Comparison of ENCODE assay signal across 1 cellular context in the genomic region with DNA sequence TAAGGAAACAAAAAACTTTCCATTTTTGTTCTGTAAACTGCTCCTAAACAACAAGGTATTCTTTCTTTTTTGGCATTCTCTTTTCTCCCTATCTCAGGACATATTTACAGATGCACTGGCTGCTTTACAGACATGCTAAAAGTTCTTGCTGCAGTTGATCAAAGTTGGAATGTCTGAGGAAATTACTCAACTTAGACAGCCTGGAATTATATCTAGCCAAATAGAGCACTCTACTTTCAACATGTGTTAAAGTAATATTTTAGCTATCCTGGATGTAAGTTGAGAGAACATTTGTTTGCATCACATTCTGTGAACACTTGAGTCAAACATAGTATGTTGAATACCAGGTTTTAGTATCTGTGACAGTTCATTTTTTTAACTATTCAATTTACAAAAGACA.
TF ChIP-seq lines count a peak whose summit lies in the region.

No MANE protein-coding gene starts in this region.

TF ChIP-seq in HepG2, 621 proteins besides CTCF, POLR2A, EP300 and RAD21 (continued from another document):
- TF ChIP-seq, protein P1, sequence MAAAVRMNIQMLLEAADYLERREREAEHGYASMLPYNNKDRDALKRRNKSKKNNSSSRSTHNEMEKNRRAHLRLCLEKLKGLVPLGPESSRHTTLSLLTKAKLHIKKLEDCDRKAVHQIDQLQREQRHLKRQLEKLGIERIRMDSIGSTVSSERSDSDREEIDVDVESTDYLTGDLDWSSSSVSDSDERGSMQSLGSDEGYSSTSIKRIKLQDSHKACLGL (CRISPR knock-in tag; IDR thresholded peaks at IDR 0.05) = no peak
- TF ChIP-seq FOXM1 (CRISPR knock-in tag; IDR thresholded peaks at IDR 0.05) (no peak), CHD4 (IDR thresholded peaks at IDR 0.05; ENCODE audit: borderline replicate concordance, low read length) (no peak), ZNF251 (CRISPR knock-in tag; IDR thresholded peaks at IDR 0.05) (no peak)
TF ChIP-seq in HepG2: peak in this region for 0.
